19 cellular contexts compared by ENCODE assay signal in genomic region chr5:122442938-122443337, GRCh38.
DNase-seq lines count a peak whose midpoint lies in the region; ATAC-seq and TF ChIP-seq lines count a peak whose summit lies in the region.
"Had no signal": no experiment of that assay in that cellular context is flagged by ENCODE, and none has a peak within 500 bp of the region (broad histone marks: within the 10 kb centered on the region; RNA-seq: fewer than 3 reads in every experiment).

No MANE protein-coding gene starts in this region.

- no peaks in the 10 kb centered on the region for H3K9me3 Mint-ChIP-seq in endodermal cell
- H3K9me3 Mint-ChIP-seq in activated CD4-positive, alpha-beta memory T cell treated with anti-CD3 and anti-CD28 coated beads for 36 hours, result no peaks in the 10 kb centered on the region

- H3K27ac ChIP-seq in endodermal cell (ENCODE audit: low read depth, low read length) (no peak overlapping the region), transverse colon (no peak overlapping the region)
- H3K27ac ChIP-seq: foreskin keratinocyte, pancreas, suprapubic skin had no signal

- in situ Hi-C loops in transverse colon (cut with MboI; ENCODE audit: low pct_ligation_motif_present in 1 of 4, low pct_unique_long_range_greater_than_20kb in 1 of 4, low sequenced_read_pairs in 3 of 4), result no loop called here

- H3K9ac ChIP-seq in endodermal cell (ENCODE audit: extremely low read depth, low read length, poor library complexity, severe bottlenecking), result no peak overlapping the region

- no peaks in the 10 kb centered on the region for H3K27me3 Mint-ChIP-seq in endodermal cell (ENCODE audit: insufficient read depth)
- H3K27me3 Mint-ChIP-seq in activated CD4-positive, alpha-beta memory T cell treated with anti-CD3 and anti-CD28 coated beads for 36 hours, result no peaks in the 10 kb centered on the region
- H3K27me3 Mint-ChIP-seq: T-helper 17 cell had no signal

- no peak overlapping the region for H3K27ac Mint-ChIP-seq in endodermal cell
- H3K27ac Mint-ChIP-seq in activated CD4-positive, alpha-beta memory T cell treated with anti-CD3 and anti-CD28 coated beads for 36 hours, result no peak overlapping the region
- H3K27ac Mint-ChIP-seq: T-helper 17 cell had no signal

- H3K4me1 Mint-ChIP-seq in endodermal cell, result peaks cover 27% of the 10 kb centered on the region
- no peaks in the 10 kb centered on the region for H3K4me1 Mint-ChIP-seq in activated CD4-positive, alpha-beta memory T cell treated with anti-CD3 and anti-CD28 coated beads for 36 hours (ENCODE audit: low read depth)
- H3K4me1 Mint-ChIP-seq: T-helper 17 cell had no signal

- POLR2A ChIA-PET in activated CD4-positive, alpha-beta memory T cell treated with anti-CD3 and anti-CD28 coated beads for 36 hours (lab: Charles Lee), result no interaction called here

- TF ChIP-seq EP300 in transverse colon (IDR thresholded peaks at IDR 0.05; ENCODE audit: low read depth), result no peak

- 100% methylated on average over 1 of the region's 1 CpG; no CpG with 5 or more reads in 1 of the 2 experiments for WGBS in endodermal cell (ENCODE audit: insufficient coverage in 1 of 2, insufficient read length in 1 of 2), 2 experiments
- 53 to 86% methylated on average over 1 of the region's 1 CpG for WGBS in transverse colon (ENCODE audit: low coverage in 1 of 2), 2 donors

- peaks cover 10% of the 10 kb centered on the region for H3K4me1 ChIP-seq in endodermal cell (ENCODE audit: control insufficient read depth, insufficient read depth, low read length)
- peaks cover 0 to 4% (median 0%) of the 10 kb centered on the region in 4 donors for H3K4me1 ChIP-seq in transverse colon
- H3K4me1 ChIP-seq: foreskin keratinocyte, pancreas, suprapubic skin had no signal

- intact Hi-C loops in activated CD4-positive, alpha-beta memory T cell treated with anti-CD3 and anti-CD28 coated beads for 36 hours (cut with micrococcal nuclease), result no loop called here
- intact Hi-C loops in transverse colon (cut with DNase I; ENCODE audit: low total_unique reads), result no loop called here

- DNase-seq in endodermal cell (no peak), transverse colon (no peak), T-helper 9 cell (no peak), SIG-M5 treated with dmso at 0.1 percent for 504 hours (lab: John Stamatoyannopoulos, UW; ENCODE audit: unreplicated experiment) (no peak)
- no peak for DNase-seq in activated CD4-positive, alpha-beta memory T cell treated with anti-CD3 and anti-CD28 coated beads for 36 hours
- DNase-seq: activated CD4-positive, CD25-positive, alpha-beta regulatory T cell; activated gamma-delta T cell; COR-L47; foreskin keratinocyte; Kasumi-1; NCI-H1417; pancreas; stimulated activated CD4-positive, alpha-beta T cell treated with anti-CD3 and anti-CD28 coated beads, Interleukin-2, amount 100 ng/mL, for 24 hours; T-helper 17 cell had no signal

- no peak overlapping the region for H3K4me3 Mint-ChIP-seq in endodermal cell
- H3K4me3 Mint-ChIP-seq in activated CD4-positive, alpha-beta memory T cell treated with anti-CD3 and anti-CD28 coated beads for 36 hours, result no peak overlapping the region
- H3K4me3 Mint-ChIP-seq: T-helper 17 cell had no signal

- H3K4me3 ChIP-seq in endodermal cell (ENCODE audit: low read length), result peak overlapping the region; percentile 20
- no peak overlapping the region for H3K4me3 ChIP-seq in transverse colon
- H3K4me3 ChIP-seq: pancreas, suprapubic skin had no signal

- ATAC-seq in GM18867 (IDR thresholded peaks at IDR 0.05; ENCODE audit: unreplicated experiment) (peak; percentile 91), GM21423 (IDR thresholded peaks at IDR 0.05; ENCODE audit: unreplicated experiment) (peak; percentile 62), HG03060 (IDR thresholded peaks at IDR 0.05; ENCODE audit: low read depth, unreplicated experiment) (peak; percentile 58)
- ATAC-seq: foreskin keratinocyte, pancreas, Right ventricle myocardium inferior, T-helper 17 cell had no signal

- H3K27me3 ChIP-seq in endodermal cell (ENCODE audit: control insufficient read depth, insufficient read depth, low read length, poor library complexity, severe bottlenecking), result no peaks in the 10 kb centered on the region
- no peaks in the 10 kb centered on the region for H3K27me3 ChIP-seq in transverse colon
- H3K27me3 ChIP-seq: pancreas, suprapubic skin had no signal

- CTCF ChIA-PET in activated CD4-positive, alpha-beta memory T cell treated with anti-CD3 and anti-CD28 coated beads for 36 hours (lab: Charles Lee), result no interaction called here

- no peak for TF ChIP-seq CTCF in endodermal cell (conservative IDR thresholded peaks at IDR 0.05)
- no peak for TF ChIP-seq CTCF in transverse colon (IDR thresholded peaks at IDR 0.05)

- TF ChIP-seq POLR2A in transverse colon (IDR thresholded peaks at IDR 0.05), result no peak

- H3K9me3 ChIP-seq in endodermal cell (ENCODE audit: control insufficient read depth, low read length) (no peaks in the 10 kb centered on the region), transverse colon (no peaks in the 10 kb centered on the region)
- H3K9me3 ChIP-seq: pancreas, suprapubic skin had no signal

- no peaks in the 10 kb centered on the region for H3K36me3 Mint-ChIP-seq in endodermal cell (ENCODE audit: low read depth)
- H3K36me3 Mint-ChIP-seq in activated CD4-positive, alpha-beta memory T cell treated with anti-CD3 and anti-CD28 coated beads for 36 hours, result no peaks in the 10 kb centered on the region

- H3K36me3 ChIP-seq in endodermal cell (ENCODE audit: control insufficient read depth, insufficient read depth, low read length) (no peaks in the 10 kb centered on the region), transverse colon (peaks cover 0 to 4% (median 0%) of the 10 kb centered on the region in 4 donors)
- H3K36me3 ChIP-seq: pancreas, suprapubic skin had no signal
